In genomic region chr6:138964012-138964411, GRCh38 we compare ENCODE assay signal across 28 cellular contexts.
"Had no signal": no experiment of that assay in that cellular context is flagged by ENCODE, and none has a peak within 500 bp of the region (broad histone marks: within the 10 kb centered on the region; RNA-seq: fewer than 3 reads in every experiment).

No MANE protein-coding gene starts in this region.

- H3K4me1 ChIP-seq: uterus had no signal

- H3K36me3 ChIP-seq: colonic mucosa, esophagus muscularis mucosa, neutrophil, prostate gland, sigmoid colon, spleen, tibial nerve, upper lobe of right lung, uterus had no signal

- H3K9me3 ChIP-seq: colonic mucosa, esophagus muscularis mucosa, mucosa of descending colon, neutrophil, prostate gland, sigmoid colon, spleen, testis, tibial nerve, upper lobe of right lung, uterus had no signal

- H3K27ac ChIP-seq: colonic mucosa, esophagus muscularis mucosa, neutrophil, prostate gland, sigmoid colon, skin epidermis, testis, tibial nerve, upper lobe of right lung, uterus had no signal

- DNase-seq: colonic mucosa; effector CD8-positive, alpha-beta T cell; endodermal cell; foreskin melanocyte; glutamatergic neuron; hypothalamus; immature natural killer cell; kidney; mesenchymal stem cell; mucosa of descending colon; naive B cell; sigmoid colon; spleen; stimulated activated CD4-positive, alpha-beta T cell treated with anti-CD3 and anti-CD28 coated beads, Interleukin-4, amount 100 ng/mL, for 4 hours; stimulated activated naive CD8-positive, alpha-beta T cell treated with anti-CD3 and anti-CD28 coated beads, Interleukin-15, Interleukin-2, amounts not matched to agents 100 U/mL and 50 U/mL, for 24 hours; substantia nigra; testis; upper lobe of right lung; uterus had no signal

- ATAC-seq: left lobe of liver; mucosa of descending colon; natural killer cell treated with Interleukin-12 subunit alpha and Interleukin-12 subunit beta and Interleukin-15 and Interleukin-18, amount 100 ng/mL, for 72 hours; right cardiac atrium; stimulated activated memory B cell treated with anti-CD40 and anti-IgM and Interleukin-4, amounts not matched to agents 10 μg/mL and 1 μg/mL and 100 μg/mL, for 72 hours; stimulated activated naive CD8-positive, alpha-beta T cell treated with anti-CD3 and anti-CD28 coated beads, Interleukin-15, Interleukin-2, amounts not matched to agents 100 U/mL and 50 U/mL, for 24 hours; upper lobe of right lung had no signal

- H3K4me3 ChIP-seq: colonic mucosa, esophagus muscularis mucosa, mucosa of descending colon, prostate gland, sigmoid colon, skin epidermis, spleen, testis, tibial nerve, upper lobe of right lung, uterus had no signal

- H3K27me3 ChIP-seq: colonic mucosa, esophagus muscularis mucosa, neutrophil, sigmoid colon, spleen, testis, tibial nerve, upper lobe of right lung, uterus had no signal
